In the genomic region with DNA sequence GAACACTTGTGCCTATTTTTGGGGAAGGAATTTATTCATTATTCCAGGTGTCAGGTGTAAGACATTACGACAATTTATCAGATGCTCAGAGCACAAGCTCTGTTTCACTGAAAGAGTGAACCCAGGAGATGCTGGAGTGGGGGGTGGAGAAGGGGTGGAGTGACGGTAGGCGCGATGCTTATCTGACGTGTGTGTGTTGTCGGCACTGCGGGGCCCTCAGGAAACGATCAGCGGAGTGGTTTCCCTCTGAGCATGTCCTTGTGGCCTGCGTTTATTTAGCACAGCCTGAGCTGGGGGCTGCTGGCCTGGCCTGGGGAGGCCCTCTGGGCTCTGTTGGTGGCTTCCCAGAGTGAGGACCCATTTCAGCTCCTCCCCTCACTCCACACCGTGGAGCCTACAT, we compare ENCODE assay signal across 21 cellular contexts. TPM values are rescaled to one million over a fixed set of nuclear protein-coding genes. Genes with fewer than 3 reads are reported as not detected.
A peak's percentile ranks its signal among the peaks of the same experiment; 100 is the strongest.
DNase-seq lines count a peak whose midpoint lies in the region; ATAC-seq lines count a peak whose summit lies in the region.
"Had no signal": no experiment of that assay in that cellular context is flagged by ENCODE, and none has a peak within 500 bp of the region (broad histone marks: within the 10 kb centered on the region; RNA-seq: fewer than 3 reads in every experiment).

No MANE protein-coding gene starts in this region.

- H3K9me3 ChIP-seq in SJCRH30 (replicated peaks), result peaks cover 5% of the 10 kb centered on the region; the same call in 1 of the 2 replicates
- H3K9me3 ChIP-seq: lower lobe of right lung had no signal

- no peak overlapping the region for H3K27ac ChIP-seq in SJCRH30
- H3K27ac ChIP-seq: C4-2B, lower lobe of right lung had no signal

- no peak overlapping the region for H3K4me3 Mint-ChIP-seq in activated CD4-positive, alpha-beta T cell treated with anti-CD3 and anti-CD28 coated beads, Interleukin-2, amount 10 ng/mL, durations not matched to agents 7 days and 5 days
- H3K4me3 Mint-ChIP-seq in activated CD8-positive, alpha-beta T cell treated with anti-CD3 and anti-CD28 coated beads, Interleukin-2, amount 10 ng/mL, durations not matched to agents 7 days and 5 days, result peak overlapping the region; percentile 50
- H3K4me3 Mint-ChIP-seq in naive thymus-derived CD8-positive, alpha-beta T cell, result peak overlapping the region in 4 of 10 donors; percentile 21 to 55 (median 28)

- CTCF ChIA-PET in activated CD4-positive, alpha-beta T cell treated with anti-CD3 and anti-CD28 coated beads, Interleukin-2, amount 10 ng/mL, durations not matched to agents 7 days and 5 days (lab: Charles Lee), result no interaction called here
- CTCF ChIA-PET in activated CD8-positive, alpha-beta T cell treated with anti-CD3 and anti-CD28 coated beads, Interleukin-2, amount 10 ng/mL, durations not matched to agents 7 days and 5 days (lab: Charles Lee), result interaction anchor here (1.2 to 1.3 kb wide), 2 partner anchors 107 to 238 kb away, joined by 3 to 4 read pairs; no protein-coding TSS in a partner anchor

- peaks cover 13% of the 10 kb centered on the region for H3K4me1 ChIP-seq in SJCRH30
- H3K4me1 ChIP-seq: lower lobe of right lung had no signal

- POLR2A ChIA-PET in activated CD4-positive, alpha-beta T cell treated with anti-CD3 and anti-CD28 coated beads, Interleukin-2, amount 10 ng/mL, durations not matched to agents 7 days and 5 days (lab: Charles Lee), result no interaction called here
- POLR2A ChIA-PET in activated CD8-positive, alpha-beta T cell treated with anti-CD3 and anti-CD28 coated beads, Interleukin-2, amount 10 ng/mL, durations not matched to agents 7 days and 5 days (lab: Charles Lee), result no interaction called here
- POLR2A ChIA-PET in naive thymus-derived CD8-positive, alpha-beta T cell (lab: Charles Lee), result interaction anchor here (0.9 kb wide), 1 partner anchor 12 kb away, joined by 3 read pairs; no protein-coding TSS in a partner anchor

- DNase-seq in activated CD4-positive, alpha-beta T cell treated with anti-CD3 and anti-CD28 coated beads, Interleukin-2, amount 10 ng/mL, durations not matched to agents 7 days and 5 days, result peak; percentile 52
- DNase-seq in activated CD4-positive, alpha-beta T cell treated with anti-CD3 and anti-CD28 coated beads for 4 hours, result no peak
- DNase-seq in Jurkat, Clone E6-1 (ENCODE audit: low read depth, low spot score), result peak; percentile 68
- peak; percentile 72 for DNase-seq in activated CD8-positive, alpha-beta T cell treated with anti-CD3 and anti-CD28 coated beads, Interleukin-2, amount 10 ng/mL, durations not matched to agents 7 days and 5 days
- peak in 6 of 10 donors; percentile 9 to 64 (median 48) for DNase-seq in naive thymus-derived CD8-positive, alpha-beta T cell
- DNase-seq in SJCRH30 (no peak), NCI-H1417 treated with DMSO at 0.1 percent for 48 hours (lab: John Stamatoyannopoulos, UW) (no peak), NOMO-1 treated with DMSO at 0.1 percent for 48 hours (lab: John Stamatoyannopoulos, UW; ENCODE audit: unreplicated experiment) (no peak)
- DNase-seq: amygdala; DMS53; effector CD8-positive, alpha-beta T cell; head of caudate nucleus; Kasumi-1; lower lobe of right lung; NCI-H1105; NCI-H524; stimulated activated CD4-positive, alpha-beta T cell treated with anti-CD3 and anti-CD28 coated beads, Interleukin-4, amount 100 ng/mL, for 24 hours had no signal

- H3K9me3 Mint-ChIP-seq in activated CD4-positive, alpha-beta T cell treated with anti-CD3 and anti-CD28 coated beads, Interleukin-2, amount 10 ng/mL, durations not matched to agents 7 days and 5 days, result no peaks in the 10 kb centered on the region
- H3K9me3 Mint-ChIP-seq in activated CD8-positive, alpha-beta T cell treated with anti-CD3 and anti-CD28 coated beads, Interleukin-2, amount 10 ng/mL, durations not matched to agents 7 days and 5 days (ENCODE audit: insufficient read depth), result no peaks in the 10 kb centered on the region
- H3K9me3 Mint-ChIP-seq in naive thymus-derived CD8-positive, alpha-beta T cell, result no peaks in the 10 kb centered on the region

- H3K27me3 ChIP-seq in SJCRH30, result no peaks in the 10 kb centered on the region

- peaks cover 14% of the 10 kb centered on the region for H3K4me1 Mint-ChIP-seq in activated CD4-positive, alpha-beta T cell treated with anti-CD3 and anti-CD28 coated beads, Interleukin-2, amount 10 ng/mL, durations not matched to agents 7 days and 5 days
- H3K4me1 Mint-ChIP-seq in activated CD8-positive, alpha-beta T cell treated with anti-CD3 and anti-CD28 coated beads, Interleukin-2, amount 10 ng/mL, durations not matched to agents 7 days and 5 days (ENCODE audit: low read depth), result peaks cover 11% of the 10 kb centered on the region
- H3K4me1 Mint-ChIP-seq in naive thymus-derived CD8-positive, alpha-beta T cell, result peaks cover 8 to 11% (median 10%) of the 10 kb centered on the region in 4 donors

- peak overlapping the region; percentile 83 for H3K27ac Mint-ChIP-seq in activated CD4-positive, alpha-beta T cell treated with anti-CD3 and anti-CD28 coated beads, Interleukin-2, amount 10 ng/mL, durations not matched to agents 7 days and 5 days
- H3K27ac Mint-ChIP-seq in activated CD8-positive, alpha-beta T cell treated with anti-CD3 and anti-CD28 coated beads, Interleukin-2, amount 10 ng/mL, durations not matched to agents 7 days and 5 days, result peak overlapping the region; percentile 90
- peak overlapping the region in 5 of 10 donors; percentile 50 to 84 (median 64) for H3K27ac Mint-ChIP-seq in naive thymus-derived CD8-positive, alpha-beta T cell

- H3K36me3 ChIP-seq in SJCRH30, result no peaks in the 10 kb centered on the region
- H3K36me3 ChIP-seq: lower lobe of right lung had no signal

- H3K36me3 Mint-ChIP-seq in activated CD4-positive, alpha-beta T cell treated with anti-CD3 and anti-CD28 coated beads, Interleukin-2, amount 10 ng/mL, durations not matched to agents 7 days and 5 days (ENCODE audit: low read depth), result no peaks in the 10 kb centered on the region
- no peaks in the 10 kb centered on the region for H3K36me3 Mint-ChIP-seq in activated CD8-positive, alpha-beta T cell treated with anti-CD3 and anti-CD28 coated beads, Interleukin-2, amount 10 ng/mL, durations not matched to agents 7 days and 5 days (ENCODE audit: low read depth)
- no peaks in the 10 kb centered on the region for H3K36me3 Mint-ChIP-seq in naive thymus-derived CD8-positive, alpha-beta T cell

- peaks cover 4% of the 10 kb centered on the region for H3K27me3 Mint-ChIP-seq in activated CD4-positive, alpha-beta T cell treated with anti-CD3 and anti-CD28 coated beads, Interleukin-2, amount 10 ng/mL, durations not matched to agents 7 days and 5 days
- H3K27me3 Mint-ChIP-seq in activated CD8-positive, alpha-beta T cell treated with anti-CD3 and anti-CD28 coated beads, Interleukin-2, amount 10 ng/mL, durations not matched to agents 7 days and 5 days (ENCODE audit: low read depth), result peaks cover 9% of the 10 kb centered on the region
- H3K27me3 Mint-ChIP-seq in naive thymus-derived CD8-positive, alpha-beta T cell, result peaks cover 0 to 43% (median 4%) of the 10 kb centered on the region in 5 donors

- peak; percentile 88 for ATAC-seq in activated CD8-positive, alpha-beta T cell treated with anti-CD3 and anti-CD28 coated beads, Interleukin-2, amount 10 ng/mL, durations not matched to agents 7 days and 5 days
- ATAC-seq in naive thymus-derived CD8-positive, alpha-beta T cell, result peak; percentile 73 to 96
- ATAC-seq: lower lobe of right lung had no signal

- peak overlapping the region; percentile 21 for H3K4me3 ChIP-seq in Jurkat, Clone E6-1 (ENCODE audit: low read length)
- no peak overlapping the region for H3K4me3 ChIP-seq in SJCRH30
- H3K4me3 ChIP-seq: lower lobe of right lung had no signal

RNA-seq across cellular contexts. Expression of gene GNG13, which starts 18.8 kb away (rescaled TPM):
- not detected for total RNA-seq in activated CD4-positive, alpha-beta T cell treated with anti-CD3 and anti-CD28 coated beads, Interleukin-2, amount 10 ng/mL, durations not matched to agents 7 days and 5 days
- polyA plus RNA-seq in Jurkat, Clone E6-1 (2012; ENCODE audit: insufficient read depth, insufficient read length), result 2.7 TPM
- total RNA-seq in activated CD8-positive, alpha-beta T cell treated with anti-CD3 and anti-CD28 coated beads, Interleukin-2, amount 10 ng/mL, durations not matched to agents 7 days and 5 days, result not detected
- total RNA-seq in naive thymus-derived CD8-positive, alpha-beta T cell, result not detected
- not detected for polyA plus RNA-seq in naive thymus-derived CD8-positive, alpha-beta T cell
- not detected in 2 replicates for total RNA-seq in SJCRH30 (2014; rRNA removed; shearing (Covaris generic))
- total RNA-seq: cardiac septum, fibroblast of lung, lower lobe of right lung, myocyte had no signal
- polyA plus RNA-seq: fibroblast of lung had no signal

RNA-seq across cellular contexts. Expression of gene CHTF18, which starts 30.9 kb away (rescaled TPM):
- 100 to 1,000 TPM in 1 of 2 experiments, 10 to 100 TPM in 1; 85.9 to 111 TPM for total RNA-seq in activated CD4-positive, alpha-beta T cell treated with anti-CD3 and anti-CD28 coated beads, Interleukin-2, amount 10 ng/mL, durations not matched to agents 7 days and 5 days
- polyA plus RNA-seq in Jurkat, Clone E6-1 (2012; ENCODE audit: insufficient read depth, insufficient read length), result 110 TPM
- 100 to 1,000 TPM; 102 to 126 TPM for total RNA-seq in activated CD8-positive, alpha-beta T cell treated with anti-CD3 and anti-CD28 coated beads, Interleukin-2, amount 10 ng/mL, durations not matched to agents 7 days and 5 days
- 10 to 100 TPM; 47.8 to 54.3 TPM for total RNA-seq in naive thymus-derived CD8-positive, alpha-beta T cell
- polyA plus RNA-seq in naive thymus-derived CD8-positive, alpha-beta T cell, result 1 to 10 TPM; 3.5 to 4.3 (median 4.0) TPM
- total RNA-seq in SJCRH30 (2014; rRNA removed; shearing (Covaris generic)), result 34.5 and 46.0 TPM in 2 replicates

RNA-seq across cellular contexts. Expression of gene RPUSD1, which starts 31.2 kb away (rescaled TPM):
- 10 to 100 TPM; 25.4 to 26.1 TPM for total RNA-seq in activated CD4-positive, alpha-beta T cell treated with anti-CD3 and anti-CD28 coated beads, Interleukin-2, amount 10 ng/mL, durations not matched to agents 7 days and 5 days
- polyA plus RNA-seq in Jurkat, Clone E6-1 (2012; ENCODE audit: insufficient read depth, insufficient read length), result 18.3 TPM
- total RNA-seq in activated CD8-positive, alpha-beta T cell treated with anti-CD3 and anti-CD28 coated beads, Interleukin-2, amount 10 ng/mL, durations not matched to agents 7 days and 5 days, result 10 to 100 TPM; 25.9 to 30.1 TPM
- total RNA-seq in naive thymus-derived CD8-positive, alpha-beta T cell, result 10 to 100 TPM; 27.7 to 29.1 TPM
- polyA plus RNA-seq in naive thymus-derived CD8-positive, alpha-beta T cell, result 10 to 100 TPM; 19.7 to 32.2 (median 22.0) TPM
- total RNA-seq in SJCRH30 (2014; rRNA removed; shearing (Covaris generic)), result 35.5 and 38.7 TPM in 2 replicates

RNA-seq across cellular contexts. Expression of gene MSLN, which starts 58.8 kb away (rescaled TPM):
- not detected for total RNA-seq in activated CD4-positive, alpha-beta T cell treated with anti-CD3 and anti-CD28 coated beads, Interleukin-2, amount 10 ng/mL, durations not matched to agents 7 days and 5 days
- not detected for polyA plus RNA-seq in Jurkat, Clone E6-1 (2012; ENCODE audit: insufficient read depth, insufficient read length)
- total RNA-seq in activated CD8-positive, alpha-beta T cell treated with anti-CD3 and anti-CD28 coated beads, Interleukin-2, amount 10 ng/mL, durations not matched to agents 7 days and 5 days, result not detected
- not detected for total RNA-seq in naive thymus-derived CD8-positive, alpha-beta T cell
- polyA plus RNA-seq in naive thymus-derived CD8-positive, alpha-beta T cell, result not detected
- not detected in 2 replicates for total RNA-seq in SJCRH30 (2014; rRNA removed; shearing (Covaris generic))
- total RNA-seq: cardiac septum, fibroblast of lung, myocyte had no signal
- polyA plus RNA-seq: fibroblast of lung had no signal

Comparison
In these comparisons a context has a peak if more than half of its experiments do, and no peak if none do; other contexts are left out.
1. DNase-seq: peak in activated CD4-positive, alpha-beta T cell treated with anti-CD3 and anti-CD28 coated beads, Interleukin-2, amount 10 ng/mL, durations not matched to agents 7 days and 5 days (single experiment), Jurkat, Clone E6-1 (single experiment), activated CD8-positive, alpha-beta T cell treated with anti-CD3 and anti-CD28 coated beads, Interleukin-2, amount 10 ng/mL, durations not matched to agents 7 days and 5 days (single experiment) and naive thymus-derived CD8-positive, alpha-beta T cell (6 of 10); none in activated CD4-positive, alpha-beta T cell treated with anti-CD3 and anti-CD28 coated beads for 4 hours (0 of 2), SJCRH30 (0 of 2), NCI-H1417 treated with DMSO at 0.1 percent for 48 hours (single experiment) and NOMO-1 treated with DMSO at 0.1 percent for 48 hours (single experiment).